20 cellular contexts compared by ENCODE assay signal in the genomic region with DNA sequence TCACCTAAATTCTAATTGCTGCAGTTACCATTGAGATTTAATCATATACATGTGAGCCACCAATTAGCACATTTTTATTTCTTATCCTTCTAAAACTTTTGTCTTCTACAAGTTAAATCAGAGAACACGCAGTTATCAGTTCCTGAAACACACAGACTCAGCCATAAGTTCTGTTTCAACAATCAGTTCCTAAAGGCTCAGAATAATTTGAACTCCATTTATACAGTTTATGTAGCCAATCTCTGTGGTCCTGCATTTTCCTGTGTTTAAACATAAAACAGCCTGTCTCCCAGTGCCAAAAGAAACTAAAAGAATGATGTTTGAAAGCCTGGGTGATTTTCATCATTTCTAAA. TPM values are rescaled to one million over a fixed set of nuclear protein-coding genes. Genes with fewer than 3 reads are reported as not detected.
DNase-seq lines count a peak whose midpoint lies in the region; TF ChIP-seq lines count a peak whose summit lies in the region.
"Had no signal": no experiment of that assay in that cellular context is flagged by ENCODE, and none has a peak within 500 bp of the region (broad histone marks: within the 10 kb centered on the region; RNA-seq: fewer than 3 reads in every experiment).

No MANE protein-coding gene starts in this region.

- TF ChIP-seq POLR2A in sigmoid colon (IDR thresholded peaks at IDR 0.05), result no peak

- peaks cover 5% of the 10 kb centered on the region for H3K27me3 Mint-ChIP-seq in glutamatergic neuron (ENCODE audit: unreplicated experiment)
- H3K27me3 Mint-ChIP-seq in activated T-helper 1 cell treated with anti-CD3 and anti-CD28 coated beads, Interleukin-12 subunit alpha, Interleukin-12 subunit beta, Interleukin-2, Interleukin-4 antibody, amounts not matched to agents 30 ng/mL and 10 ng/mL and 1 ng/mL, durations not matched to agents 14 hours and 24 hours and 36 hours (ENCODE audit: insufficient read depth), result peaks cover 7% of the 10 kb centered on the region
- H3K27me3 Mint-ChIP-seq: activated naive CD8-positive, alpha-beta T cell treated with anti-CD3 and anti-CD28 coated beads, Interleukin-2, amount 10 ng/mL, durations not matched to agents 7 days and 5 days had no signal

- H3K9me3 ChIP-seq in ES-I3 (ENCODE audit: control insufficient read depth, insufficient read depth, low read length) (no peaks in the 10 kb centered on the region), ascending aorta (no peaks in the 10 kb centered on the region), sigmoid colon (no peaks in the 10 kb centered on the region), Karpas-422 (ENCODE audit: low read length) (no peaks in the 10 kb centered on the region)
- H3K9me3 ChIP-seq: mucosa of descending colon, pancreas, spleen, vagina had no signal

- no peak overlapping the region for H3K4me2 ChIP-seq in Karpas-422 (ENCODE audit: low read depth, low read length, poor library complexity, severe bottlenecking)

- peaks cover 7% of the 10 kb centered on the region for H3K9me3 Mint-ChIP-seq in glutamatergic neuron (ENCODE audit: unreplicated experiment)
- H3K9me3 Mint-ChIP-seq in activated T-helper 1 cell treated with anti-CD3 and anti-CD28 coated beads, Interleukin-12 subunit alpha, Interleukin-12 subunit beta, Interleukin-2, Interleukin-4 antibody, amounts not matched to agents 30 ng/mL and 10 ng/mL and 1 ng/mL, durations not matched to agents 14 hours and 24 hours and 36 hours, result no peaks in the 10 kb centered on the region
- H3K9me3 Mint-ChIP-seq: activated naive CD8-positive, alpha-beta T cell treated with anti-CD3 and anti-CD28 coated beads, Interleukin-2, amount 10 ng/mL, durations not matched to agents 7 days and 5 days; stimulated activated effector memory CD8-positive, alpha-beta T cell treated with anti-CD3 and anti-CD28 coated beads, Interleukin-12 subunit alpha, Interleukin-12 subunit beta, amount 100 ng/mL, for 72 hours had no signal

- peak overlapping the region; percentile 10 to 46 for H3K27ac ChIP-seq in ascending aorta
- H3K27ac ChIP-seq in sigmoid colon, result peak overlapping the region; percentile 24 to 85 (median 82)
- no peak overlapping the region for H3K27ac ChIP-seq in Karpas-422 (ENCODE audit: low read length)
- H3K27ac ChIP-seq: vagina had no signal

- H3K9ac ChIP-seq in ES-I3 (ENCODE audit: low read depth, low read length) (peak overlapping the region; percentile 17; the same call in 1 of the 2 replicates), Karpas-422 (ENCODE audit: low read length) (no peak overlapping the region)

- intact Hi-C loops in ascending aorta (cut with DNase I) (loop anchor here (5.0 to 10.0 kb wide), 2 partner anchors 61 to 727 kb away; partner anchors contain the start of genes ATL3 and SLC3A2), sigmoid colon (cut with DNase I) (loop anchor here (5.0 kb wide), 2 partner anchors 34 to 119 kb away; partner anchors contain the start of gene PLAAT5)
- intact Hi-C loops in activated T-helper 1 cell treated with anti-CD3 and anti-CD28 coated beads, Interleukin-12 subunit alpha, Interleukin-12 subunit beta, Interleukin-2, Interleukin-4 antibody, amounts not matched to agents 30 ng/mL and 10 ng/mL and 1 ng/mL, durations not matched to agents 14 hours and 24 hours and 36 hours (cut with micrococcal nuclease), result loop anchor here (5.0 kb wide), 1 partner anchor 44 kb away; no protein-coding TSS in a partner anchor

- DNase-seq in ascending aorta (ENCODE audit: low spot score in 2 of 2) (no peak), glutamatergic neuron (no peak), sigmoid colon (no peak), Karpas-422 (no peak), NCI-H510A (lab: John Stamatoyannopoulos, UW) (no peak), hepatic stellate cell (ENCODE audit: low spot score) (no peak)
- DNase-seq in activated T-helper 1 cell treated with anti-CD3 and anti-CD28 coated beads, Interleukin-12 subunit alpha, Interleukin-12 subunit beta, Interleukin-2, Interleukin-4 antibody, amounts not matched to agents 30 ng/mL and 10 ng/mL and 1 ng/mL, durations not matched to agents 14 hours and 24 hours and 36 hours (ENCODE audit: low spot score), result no peak
- DNase-seq: activated naive CD8-positive, alpha-beta T cell treated with anti-CD3 and anti-CD28 coated beads, Interleukin-2, amount 10 ng/mL, durations not matched to agents 7 days and 5 days; activated T-cell treated with anti-CD3 and anti-CD28 coated beads for 4 hours; erythroblast; KBM-7; left cardiac atrium; mucosa of descending colon; NCI-H1092; pancreas; PC-3; spleen had no signal

- H3K36me3 Mint-ChIP-seq in glutamatergic neuron (ENCODE audit: unreplicated experiment), result no peaks in the 10 kb centered on the region
- H3K36me3 Mint-ChIP-seq in activated T-helper 1 cell treated with anti-CD3 and anti-CD28 coated beads, Interleukin-12 subunit alpha, Interleukin-12 subunit beta, Interleukin-2, Interleukin-4 antibody, amounts not matched to agents 30 ng/mL and 10 ng/mL and 1 ng/mL, durations not matched to agents 14 hours and 24 hours and 36 hours (ENCODE audit: low read depth), result no peaks in the 10 kb centered on the region
- H3K36me3 Mint-ChIP-seq: activated naive CD8-positive, alpha-beta T cell treated with anti-CD3 and anti-CD28 coated beads, Interleukin-2, amount 10 ng/mL, durations not matched to agents 7 days and 5 days; stimulated activated effector memory CD8-positive, alpha-beta T cell treated with anti-CD3 and anti-CD28 coated beads, Interleukin-12 subunit alpha, Interleukin-12 subunit beta, amount 100 ng/mL, for 72 hours had no signal

- H3K27me3 ChIP-seq in ascending aorta, result no peaks in the 10 kb centered on the region
- H3K27me3 ChIP-seq in sigmoid colon, result no peaks in the 10 kb centered on the region
- H3K27me3 ChIP-seq in Karpas-422 (ENCODE audit: low read length), result no peaks in the 10 kb centered on the region
- H3K27me3 ChIP-seq: pancreas, vagina had no signal

- peak overlapping the region; percentile 44 for H3K4me3 Mint-ChIP-seq in glutamatergic neuron (ENCODE audit: unreplicated experiment)
- H3K4me3 Mint-ChIP-seq in activated T-helper 1 cell treated with anti-CD3 and anti-CD28 coated beads, Interleukin-12 subunit alpha, Interleukin-12 subunit beta, Interleukin-2, Interleukin-4 antibody, amounts not matched to agents 30 ng/mL and 10 ng/mL and 1 ng/mL, durations not matched to agents 14 hours and 24 hours and 36 hours, result no peak overlapping the region
- H3K4me3 Mint-ChIP-seq: activated naive CD8-positive, alpha-beta T cell treated with anti-CD3 and anti-CD28 coated beads, Interleukin-2, amount 10 ng/mL, durations not matched to agents 7 days and 5 days; stimulated activated effector memory CD8-positive, alpha-beta T cell treated with anti-CD3 and anti-CD28 coated beads, Interleukin-12 subunit alpha, Interleukin-12 subunit beta, amount 100 ng/mL, for 72 hours had no signal

- H3K4me3 ChIP-seq in ascending aorta (peak overlapping the region; percentile 29 to 70), sigmoid colon (no peak overlapping the region), Karpas-422 (ENCODE audit: low read length) (no peak overlapping the region)
- H3K4me3 ChIP-seq: mucosa of descending colon, pancreas, vagina had no signal

- peaks cover 13% of the 10 kb centered on the region for H3K4me1 Mint-ChIP-seq in glutamatergic neuron (ENCODE audit: low read depth, unreplicated experiment)
- H3K4me1 Mint-ChIP-seq in activated T-helper 1 cell treated with anti-CD3 and anti-CD28 coated beads, Interleukin-12 subunit alpha, Interleukin-12 subunit beta, Interleukin-2, Interleukin-4 antibody, amounts not matched to agents 30 ng/mL and 10 ng/mL and 1 ng/mL, durations not matched to agents 14 hours and 24 hours and 36 hours (ENCODE audit: low read depth), result peaks cover 12% of the 10 kb centered on the region

- TF ChIP-seq CTCF in ascending aorta (IDR thresholded peaks at IDR 0.05) (no peak), glutamatergic neuron (IDR thresholded peaks at IDR 0.05; ENCODE audit: partially characterized antibody, unreplicated experiment) (peak; percentile 4), sigmoid colon (IDR thresholded peaks at IDR 0.05) (peak in 1 of 4 experiments; percentile 3)

- no peaks in the 10 kb centered on the region for H3K36me3 ChIP-seq in ES-I3 (ENCODE audit: insufficient read depth, low read length)
- no peaks in the 10 kb centered on the region for H3K36me3 ChIP-seq in ascending aorta
- no peaks in the 10 kb centered on the region for H3K36me3 ChIP-seq in sigmoid colon
- no peaks in the 10 kb centered on the region for H3K36me3 ChIP-seq in Karpas-422 (ENCODE audit: insufficient read depth, low read length)
- H3K36me3 ChIP-seq: pancreas, spleen, vagina had no signal

- WGBS in sigmoid colon, 2 donors, result 81 to 83% methylated on average over 1 of the region's 1 CpG

- H3K79me2 ChIP-seq in Karpas-422 (ENCODE audit: low read length), result no peaks in the 10 kb centered on the region

- no peak overlapping the region for H2AFZ ChIP-seq in Karpas-422 (ENCODE audit: low read length)

- peak overlapping the region; percentile 1 for H3K27ac Mint-ChIP-seq in glutamatergic neuron (ENCODE audit: unreplicated experiment)
- H3K27ac Mint-ChIP-seq in activated T-helper 1 cell treated with anti-CD3 and anti-CD28 coated beads, Interleukin-12 subunit alpha, Interleukin-12 subunit beta, Interleukin-2, Interleukin-4 antibody, amounts not matched to agents 30 ng/mL and 10 ng/mL and 1 ng/mL, durations not matched to agents 14 hours and 24 hours and 36 hours, result no peak overlapping the region
- H3K27ac Mint-ChIP-seq: activated naive CD8-positive, alpha-beta T cell treated with anti-CD3 and anti-CD28 coated beads, Interleukin-2, amount 10 ng/mL, durations not matched to agents 7 days and 5 days had no signal

- H3K9me2 ChIP-seq in Karpas-422 (replicated peaks; ENCODE audit: insufficient read depth, low read length), result no peaks in the 10 kb centered on the region

- no peak for TF ChIP-seq EP300 in sigmoid colon (IDR thresholded peaks at IDR 0.05)

- no peaks in the 10 kb centered on the region for H4K20me1 ChIP-seq in Karpas-422 (ENCODE audit: insufficient read depth, low read depth, low read length)

- peaks cover 31% of the 10 kb centered on the region for H3K4me1 ChIP-seq in ES-I3 (ENCODE audit: insufficient read depth, low read length)
- peaks cover 0 to 32% of the 10 kb centered on the region in 2 donors for H3K4me1 ChIP-seq in ascending aorta
- H3K4me1 ChIP-seq in sigmoid colon, result peaks cover 0 to 45% (median 42%) of the 10 kb centered on the region in 4 donors
- H3K4me1 ChIP-seq in Karpas-422 (ENCODE audit: low read length), result peaks cover 5% of the 10 kb centered on the region; the same call in 1 of the 2 replicates

RNA-seq across cellular contexts. Expression of gene PLAAT3, which starts 2.9 kb away (rescaled TPM):
- total RNA-seq in ascending aorta, result 21.1 TPM
- 43.6 TPM for total RNA-seq in glutamatergic neuron (ENCODE audit: unreplicated experiment)
- total RNA-seq in sigmoid colon, result 10 to 100 TPM; 34.9 to 59.9 (median 47.9) TPM
- 10 to 100 TPM; 14.6 to 34.7 (median 21.0) TPM for polyA plus RNA-seq in sigmoid colon
- total RNA-seq in activated T-helper 1 cell treated with anti-CD3 and anti-CD28 coated beads, Interleukin-12 subunit alpha, Interleukin-12 subunit beta, Interleukin-2, Interleukin-4 antibody, amounts not matched to agents 30 ng/mL and 10 ng/mL and 1 ng/mL, durations not matched to agents 14 hours and 24 hours and 36 hours, result 2.3 TPM in 2 replicates
- 0.48 TPM in 1 of 2 replicates, not detected in the other for total RNA-seq in Karpas-422 (2014; rRNA removed; shearing (Covaris generic); ENCODE audit: low replicate concordance)

RNA-seq across cellular contexts. Expression of gene PLAAT2, which starts 48.2 kb away (rescaled TPM):
- total RNA-seq in ascending aorta (not detected), glutamatergic neuron (ENCODE audit: unreplicated experiment) (not detected), sigmoid colon (under 1 TPM in 1 of 4 donors, not detected in 3; 0.71 TPM)
- 100 to 1,000 TPM in 2 of 3 donors, 10 to 100 TPM in 1; 27.0 to 233 (median 112) TPM for polyA plus RNA-seq in sigmoid colon
- total RNA-seq in activated T-helper 1 cell treated with anti-CD3 and anti-CD28 coated beads, Interleukin-12 subunit alpha, Interleukin-12 subunit beta, Interleukin-2, Interleukin-4 antibody, amounts not matched to agents 30 ng/mL and 10 ng/mL and 1 ng/mL, durations not matched to agents 14 hours and 24 hours and 36 hours, result not detected in 2 replicates
- not detected in 2 replicates for total RNA-seq in Karpas-422 (2014; rRNA removed; shearing (Covaris generic); ENCODE audit: low replicate concordance)
- total RNA-seq: pancreas, vagina had no signal

RNA-seq across cellular contexts. Expression of gene ATL3, which starts 59.8 kb away (rescaled TPM):
- total RNA-seq in ascending aorta (77.3 TPM), glutamatergic neuron (ENCODE audit: unreplicated experiment) (9.4 TPM), sigmoid colon (100 to 1,000 TPM in 3 of 4 donors, 10 to 100 TPM in 1; 97.8 to 115 (median 102) TPM)
- polyA plus RNA-seq in sigmoid colon, result 10 to 100 TPM in 1 of 3 donors, 1 to 10 TPM in 2; 8.4 to 16.3 (median 8.8) TPM
- 35.6 and 37.0 TPM in 2 replicates for total RNA-seq in activated T-helper 1 cell treated with anti-CD3 and anti-CD28 coated beads, Interleukin-12 subunit alpha, Interleukin-12 subunit beta, Interleukin-2, Interleukin-4 antibody, amounts not matched to agents 30 ng/mL and 10 ng/mL and 1 ng/mL, durations not matched to agents 14 hours and 24 hours and 36 hours
- total RNA-seq in Karpas-422 (2014; rRNA removed; shearing (Covaris generic); ENCODE audit: low replicate concordance), result 29.5 and 35.9 TPM in 2 replicates

Comparison
In these comparisons a context has a peak if more than half of its experiments do, and no peak if none do; other contexts are left out.
1. H3K4me3 ChIP-seq: peak in ascending aorta (2 of 2); none in sigmoid colon (0 of 4) and Karpas-422 (single experiment).